In genomic region chr2:226836548-226836885, GRCh38 we compare ENCODE assay signal across 8 cellular contexts. TPM values are rescaled to one million over a fixed set of nuclear protein-coding genes. Genes with fewer than 3 reads are reported as not detected.
DNase-seq lines count a peak whose midpoint lies in the region; ATAC-seq and TF ChIP-seq lines count a peak whose summit lies in the region.

No MANE protein-coding gene starts in this region.

- peak overlapping the region; percentile 88 for H3K4me3 Mint-ChIP-seq in activated CD4-positive, alpha-beta T cell treated with anti-CD3 and anti-CD28 coated beads for 36 hours

- H3K9me3 Mint-ChIP-seq in activated CD4-positive, alpha-beta T cell treated with anti-CD3 and anti-CD28 coated beads for 36 hours (ENCODE audit: low read depth) = no peaks in the 10 kb centered on the region

- TF ChIP-seq POLR2A in lower leg skin (IDR thresholded peaks at IDR 0.05) (no peak), uterus (IDR thresholded peaks at IDR 0.05) (no peak)

- no peak for TF ChIP-seq CTCF in ascending aorta (IDR thresholded peaks at IDR 0.05)
- no peak for TF ChIP-seq CTCF in lower leg skin (IDR thresholded peaks at IDR 0.05)
- TF ChIP-seq CTCF in uterus (IDR thresholded peaks at IDR 0.05) = no peak

- intact Hi-C loops in activated CD4-positive, alpha-beta T cell treated with anti-CD3 and anti-CD28 coated beads for 36 hours (cut with DNase I, micrococcal nuclease) = loop anchor here (1.0 to 10.0 kb wide), 13 partner anchors 35 to 1894 kb away; partner anchors contain the start of genes DOCK10 (in 1 of the 2) and MFF (in 1 of the 2)
- intact Hi-C loops in ascending aorta (cut with DNase I) (loop anchor here (2.0 to 10.0 kb wide), 3 partner anchors 36 to 958 kb away; no protein-coding TSS in a partner anchor), lower leg skin (cut with DNase I; ENCODE audit: low total_unique reads) (no loop called here), uterus (cut with DNase I; ENCODE audit: low total_unique reads) (no loop called here)

- CTCF ChIA-PET in activated CD4-positive, alpha-beta T cell treated with anti-CD3 and anti-CD28 coated beads for 36 hours (lab: Charles Lee) = interaction anchor here (0.7 kb wide), 1 partner anchor 34 kb away, joined by 3 read pairs; no protein-coding TSS in a partner anchor

- peak overlapping the region; percentile 95 for H3K27ac Mint-ChIP-seq in activated CD4-positive, alpha-beta T cell treated with anti-CD3 and anti-CD28 coated beads for 36 hours

- H3K4me1 ChIP-seq in ascending aorta (peaks cover 2 to 10% of the 10 kb centered on the region in 2 donors), uterus (peaks cover 6 to 7% of the 10 kb centered on the region in 2 donors)

- H3K4me3 ChIP-seq in ascending aorta (peak overlapping the region; percentile 89 to 96), lower leg skin (ENCODE audit: low read depth, poor library complexity, severe bottlenecking) (peak overlapping the region; percentile 89), uterus (peak overlapping the region; percentile 77 to 92)

- 1% methylated on average over 6 of the region's 6 CpGs for WGBS in lower leg skin, 2 donors

- no peak for DNase-seq in activated CD4-positive, alpha-beta T cell treated with anti-CD3 and anti-CD28 coated beads for 36 hours
- no peak for DNase-seq in activated CD4-positive, alpha-beta T cell treated with anti-CD3 and anti-CD28 coated beads for 48 hours
- DNase-seq in ascending aorta (ENCODE audit: low spot score in 2 of 2) (no peak), lower leg skin (ENCODE audit: low spot score in 2 of 2) (no peak), uterus (no peak)
- no peak for DNase-seq in stimulated activated CD4-positive, alpha-beta T cell treated with anti-CD3 and anti-CD28 coated beads, Interleukin-1b, Interleukin-23, amount 100 ng/mL, for 48 hours
- DNase-seq in activated CD8-positive, alpha-beta memory T cell treated with anti-CD3 and anti-CD28 coated beads, Interleukin-2, amount 50 U/mL, for 4 hours = no peak

- POLR2A ChIA-PET in activated CD4-positive, alpha-beta T cell treated with anti-CD3 and anti-CD28 coated beads for 36 hours (lab: Charles Lee) = interaction anchor here (3.0 kb wide), 1 partner anchor 37 kb away, joined by 13 read pairs; no protein-coding TSS in a partner anchor

- peak overlapping the region; percentile 98 to 99 for H3K27ac ChIP-seq in ascending aorta
- H3K27ac ChIP-seq in uterus = peak overlapping the region; percentile 93 to 99

- peaks cover 56% of the 10 kb centered on the region for H3K4me1 Mint-ChIP-seq in activated CD4-positive, alpha-beta T cell treated with anti-CD3 and anti-CD28 coated beads for 36 hours

- no peaks in the 10 kb centered on the region for H3K27me3 ChIP-seq in ascending aorta
- H3K27me3 ChIP-seq in uterus = no peaks in the 10 kb centered on the region

- H3K36me3 ChIP-seq in ascending aorta (no peaks in the 10 kb centered on the region), uterus (no peaks in the 10 kb centered on the region)

- ATAC-seq in activated CD4-positive, alpha-beta T cell treated with anti-CD3 and anti-CD28 coated beads for 36 hours = peak; percentile 26
- ATAC-seq in HG03175 (IDR thresholded peaks at IDR 0.05; ENCODE audit: unreplicated experiment) = peak; percentile 10

- H3K27me3 Mint-ChIP-seq in activated CD4-positive, alpha-beta T cell treated with anti-CD3 and anti-CD28 coated beads for 36 hours = no peaks in the 10 kb centered on the region

- H3K36me3 Mint-ChIP-seq in activated CD4-positive, alpha-beta T cell treated with anti-CD3 and anti-CD28 coated beads for 36 hours (ENCODE audit: low read depth) = peaks cover 56% of the 10 kb centered on the region

- no peaks in the 10 kb centered on the region for H3K9me3 ChIP-seq in ascending aorta
- H3K9me3 ChIP-seq in uterus = no peaks in the 10 kb centered on the region

RNA-seq across cellular contexts. Expression of gene RHBDD1, which starts 0.7 kb away (rescaled TPM):
- total RNA-seq in activated CD4-positive, alpha-beta T cell treated with anti-CD3 and anti-CD28 coated beads for 36 hours = 10 to 100 TPM; 38.1 to 49.0 TPM
- total RNA-seq in ascending aorta = 3.7 TPM
- 10 to 100 TPM in 3 of 4 donors, 1 to 10 TPM in 1; 7.8 to 28.9 (median 18.0) TPM for total RNA-seq in lower leg skin
- 10 to 100 TPM; 19.5 to 91.5 (median 47.3) TPM for total RNA-seq in uterus

RNA-seq across cellular contexts. Expression of gene IRS1, which starts 36.9 kb away (rescaled TPM):
- 1 to 10 TPM; 2.6 to 3.3 TPM for total RNA-seq in activated CD4-positive, alpha-beta T cell treated with anti-CD3 and anti-CD28 coated beads for 36 hours
- 18.6 TPM for total RNA-seq in ascending aorta
- total RNA-seq in lower leg skin = 10 to 100 TPM; 16.9 to 55.0 (median 25.4) TPM
- 10 to 100 TPM; 11.5 to 54.2 (median 29.5) TPM for total RNA-seq in uterus

Comparison
In these comparisons a context has a peak if more than half of its experiments do, and no peak if none do; other contexts are left out.
1. intact Hi-C loops: an anchor here in activated CD4-positive, alpha-beta T cell treated with anti-CD3 and anti-CD28 coated beads for 36 hours (1.0 to 10.0 kb wide) and ascending aorta (2.0 to 10.0 kb wide); none called in lower leg skin and uterus.